Comparison of ENCODE assay signal across 32 cellular contexts in genomic region chr14:58708004-58708403, GRCh38.
"Had no signal": no experiment of that assay in that cellular context is flagged by ENCODE, and none has a peak within 500 bp of the region (broad histone marks: within the 10 kb centered on the region; RNA-seq: fewer than 3 reads in every experiment).

No MANE protein-coding gene starts in this region.

- H3K9me3 ChIP-seq: adrenal gland, body of pancreas, breast epithelium, Peyer's patch had no signal

- DNase-seq: activated CD4-positive, alpha-beta memory T cell treated with anti-CD3 and anti-CD28 coated beads, Interleukin-2, amount 10 ng/mL, durations not matched to agents 7 days and 5 days; activated CD4-positive, alpha-beta T cell treated with anti-CD3 and anti-CD28 coated beads for 1 hour; activated CD4-positive, alpha-beta T cell treated with anti-CD3 and anti-CD28 coated beads for 48 hours; activated CD4-positive, CD25-positive, alpha-beta regulatory T cell; activated CD8-positive, alpha-beta memory T cell treated with anti-CD3 and anti-CD28 coated beads for 24 hours; activated CD8-positive, alpha-beta memory T cell treated with anti-CD3 and anti-CD28 coated beads, Interleukin-2, amount 10 ng/mL, durations not matched to agents 7 days and 5 days; activated CD8-positive, alpha-beta memory T cell treated with anti-CD3 and anti-CD28 coated beads, Interleukin-2, amount 50 U/mL, for 48 hours; activated gamma-delta T cell; activated naive CD4-positive, alpha-beta T cell treated with Interleukin-2 at 50 U/mL for 16 hours; activated T-cell treated with anti-CD3 and anti-CD28 coated beads, Interleukin-2, amount 50 U/mL, for 1 hour; adrenal gland; body of pancreas; Kasumi-1; KG1; MM.1S; MV-4-11; NCI-H1092 treated with DMSO at 0.1 percent for 48 hours; NCI-H1417; NCI-H146; NCI-H187 treated with DMSO at 0.1 percent for 48 hours; NCI-H2081; NCI-H345; NCI-H526 treated with DMSO at 0.1 percent for 48 hours; NCI-H774; Peyer's patch; RPMI8226; SHP77 treated with DMSO at 0.1 percent for 48 hours; T1000; WERI-Rb-1 had no signal

- H3K36me3 ChIP-seq: adrenal gland, breast epithelium, Peyer's patch, WERI-Rb-1 had no signal

- H3K4me3 ChIP-seq: adrenal gland, body of pancreas, breast epithelium, coronary artery, Peyer's patch had no signal

- H3K27ac ChIP-seq: adrenal gland, body of pancreas, breast epithelium, coronary artery, Peyer's patch, WERI-Rb-1 had no signal

- H3K27me3 ChIP-seq: adrenal gland, body of pancreas, breast epithelium, Peyer's patch had no signal

- ATAC-seq: activated CD8-positive, alpha-beta memory T cell treated with anti-CD3 and anti-CD28 coated beads, Interleukin-2, amount 10 ng/mL, durations not matched to agents 7 days and 5 days; body of pancreas; PC-3 had no signal

- H3K4me1 ChIP-seq: adrenal gland, body of pancreas, breast epithelium, Peyer's patch had no signal
